ENCODE assay signal across 15 cellular contexts in genomic region chr15:92747047-92747446, GRCh38.
DNase-seq lines count a peak whose midpoint lies in the region; ATAC-seq and TF ChIP-seq lines count a peak whose summit lies in the region.
"Had no signal": no experiment of that assay in that cellular context is flagged by ENCODE, and none has a peak within 500 bp of the region (broad histone marks: within the 10 kb centered on the region; RNA-seq: fewer than 3 reads in every experiment).

No MANE protein-coding gene starts in this region.

- H2AFZ ChIP-seq in PC-3 (ENCODE audit: low read length) (no peak overlapping the region), neuronal stem cell (ENCODE audit: low read length) (no peak overlapping the region)
- H2AFZ ChIP-seq: PC-9 had no signal

- H4K8ac ChIP-seq in neuronal stem cell (ENCODE audit: low read depth, low read length) = no peak overlapping the region

- no peaks in the 10 kb centered on the region for H3K79me2 ChIP-seq in PC-3 (ENCODE audit: low read length)

- H3K4me3 ChIP-seq in breast epithelium (no peak overlapping the region), PC-3 (ENCODE audit: low read length) (no peak overlapping the region), epithelial cell of proximal tubule (ENCODE audit: low read depth, low read length) (no peak overlapping the region), Peyer's patch (no peak overlapping the region), neuronal stem cell (ENCODE audit: low read length in 2 of 2) (no peak overlapping the region)
- H3K4me3 ChIP-seq: PC-9 had no signal

- ATAC-seq in PC-3 = no peak
- ATAC-seq: T-helper 17 cell had no signal

- no peak overlapping the region for H3K14ac ChIP-seq in neuronal stem cell (ENCODE audit: low read length)

- H3K4me2 ChIP-seq in PC-3 (ENCODE audit: low read length) = no peak overlapping the region
- H3K4me2 ChIP-seq in neuronal stem cell (ENCODE audit: insufficient read depth, low read length, poor library complexity, severe bottlenecking) = no peak overlapping the region
- H3K4me2 ChIP-seq: PC-9 had no signal

- H3K27ac ChIP-seq in breast epithelium (no peak overlapping the region), PC-3 (ENCODE audit: low read length) (no peak overlapping the region), Peyer's patch (no peak overlapping the region), neuronal stem cell (replicated peaks; ENCODE audit: low read length) (no peak overlapping the region)
- H3K27ac ChIP-seq: PC-9 had no signal

- H3K9me3 Mint-ChIP-seq in MCF 10A (ENCODE audit: unreplicated experiment) = no peaks in the 10 kb centered on the region

- no CpG with 5 or more reads among the region's 3 CpGs for WGBS in neuronal stem cell (ENCODE audit: extremely low coverage in 2 of 2, insufficient read length in 2 of 2, insufficient replicate concordance in 1 of 2), 2 donors

- intact Hi-C loops in MCF 10A (cut with micrococcal nuclease) = no loop called here
- intact Hi-C loops in breast epithelium (cut with DNase I; ENCODE audit: low total_unique reads) = no loop called here
- intact Hi-C loops in PC-3 (cut with micrococcal nuclease) = no loop called here

- H3K23ac ChIP-seq in neuronal stem cell (ENCODE audit: low read depth, low read length, poor library complexity) = no peak overlapping the region

- no TSS peak for BruUV-seq in MCF 10A (replicated peaks; lab: Mats Ljungman, UMichigan)
- BruUV-seq in PC-3 (replicated peaks; lab: Mats Ljungman, UMichigan) = no TSS peak

- H3K4ac ChIP-seq in neuronal stem cell (ENCODE audit: low read length) = no peak overlapping the region

- POLR2A ChIA-PET in MCF 10A (lab: Yijun Ruan, JAX) = no interaction called here
- POLR2A ChIA-PET in PC-3 (lab: Charles Lee; ENCODE audit: unreplicated experiment) = no interaction called here

- H3K18ac ChIP-seq in neuronal stem cell (ENCODE audit: low read length) = no peak overlapping the region

- H3K4me1 ChIP-seq in breast epithelium = no peaks in the 10 kb centered on the region
- H3K4me1 ChIP-seq in PC-3 (ENCODE audit: insufficient read depth, low read length) = peaks cover 9% of the 10 kb centered on the region; the same call in 1 of the 2 replicates
- H3K4me1 ChIP-seq in Peyer's patch = no peaks in the 10 kb centered on the region
- no peaks in the 10 kb centered on the region for H3K4me1 ChIP-seq in neuronal stem cell (ENCODE audit: control insufficient read depth in 2 of 2, insufficient read depth in 1 of 2, low read depth in 1 of 2, low read length in 2 of 2)

- no peak overlapping the region for H2BK12ac ChIP-seq in neuronal stem cell (ENCODE audit: low read length)

- H3F3A ChIP-seq in PC-3 (ENCODE audit: low read length, unreplicated experiment) = no peaks in the 10 kb centered on the region

- H2BK120ac ChIP-seq in neuronal stem cell (ENCODE audit: low read depth, low read length) = no peak overlapping the region

- H3K9me3 ChIP-seq in breast epithelium (no peaks in the 10 kb centered on the region), PC-3 (ENCODE audit: low read length) (no peaks in the 10 kb centered on the region), Peyer's patch (no peaks in the 10 kb centered on the region), neuronal stem cell (replicated peaks in 1 of 2; ENCODE audit: control insufficient read depth in 2 of 2, insufficient read depth in 1 of 2, low read depth in 1 of 2, low read length in 2 of 2) (no peaks in the 10 kb centered on the region)

- H2AK5ac ChIP-seq in neuronal stem cell (ENCODE audit: low read depth, low read length) = no peak overlapping the region

- H3K27me3 Mint-ChIP-seq in MCF 10A (ENCODE audit: insufficient read depth, unreplicated experiment) = no peaks in the 10 kb centered on the region
- H3K27me3 Mint-ChIP-seq: T-helper 17 cell had no signal

- no peaks in the 10 kb centered on the region for H3K9me2 ChIP-seq in PC-3 (replicated peaks; ENCODE audit: low read length)

- no peak overlapping the region for H4K91ac ChIP-seq in neuronal stem cell (ENCODE audit: low read depth, low read length, poor library complexity)

- H3K79me1 ChIP-seq in neuronal stem cell (ENCODE audit: low read depth, low read length) = no peaks in the 10 kb centered on the region

- no peaks in the 10 kb centered on the region for H3K4me1 Mint-ChIP-seq in MCF 10A (ENCODE audit: insufficient read depth, unreplicated experiment)
- H3K4me1 Mint-ChIP-seq: T-helper 17 cell had no signal

- H2BK15ac ChIP-seq in neuronal stem cell (ENCODE audit: low read length) = no peak overlapping the region

- CTCF ChIA-PET in MCF 10A (lab: Yijun Ruan, JAX) (interaction anchor here (0.6 kb wide), 1 partner anchor 30 kb away, joined by 7 read pairs; no protein-coding TSS in a partner anchor), PC-3 (lab: Charles Lee) (no interaction called here)

- H3K27me3 ChIP-seq in breast epithelium (no peaks in the 10 kb centered on the region), PC-3 (ENCODE audit: low read length) (no peaks in the 10 kb centered on the region), Peyer's patch (no peaks in the 10 kb centered on the region), neuronal stem cell (ENCODE audit: control insufficient read depth in 3 of 3, insufficient read depth in 3 of 3, low read depth in 1 of 3, low read length in 3 of 3) (peaks cover 0 to 2% (median 0%) of the 10 kb centered on the region in 3 experiments)

- H2BK5ac ChIP-seq in neuronal stem cell (ENCODE audit: low read length) = no peak overlapping the region

- no peak overlapping the region for H3K4me3 Mint-ChIP-seq in MCF 10A (ENCODE audit: unreplicated experiment)
- H3K4me3 Mint-ChIP-seq: T-helper 17 cell had no signal

- TF ChIP-seq POLR2A in breast epithelium (IDR thresholded peaks at IDR 0.05) (no peak), Peyer's patch (IDR thresholded peaks at IDR 0.05) (no peak)

- TF ChIP-seq CTCF in MCF 10A (IDR thresholded peaks at IDR 0.05; ENCODE audit: unreplicated experiment) (no peak), breast epithelium (IDR thresholded peaks at IDR 0.05) (no peak), PC-3 (conservative IDR thresholded peaks at IDR 0.05; ENCODE audit: low read depth, low read length) (peak; percentile 14; the same call in 1 of the 2 replicates), epithelial cell of proximal tubule (conservative IDR thresholded peaks at IDR 0.05; ENCODE audit: low read depth, low read length) (peak; percentile 15), Peyer's patch (IDR thresholded peaks at IDR 0.05) (no peak)

- no peaks in the 10 kb centered on the region for H3K36me3 Mint-ChIP-seq in MCF 10A (ENCODE audit: insufficient read depth, unreplicated experiment)

- no peak overlapping the region for H3K27ac Mint-ChIP-seq in MCF 10A (ENCODE audit: low read depth, unreplicated experiment)
- H3K27ac Mint-ChIP-seq: T-helper 17 cell had no signal

- no peaks in the 10 kb centered on the region for H3K36me3 ChIP-seq in breast epithelium
- H3K36me3 ChIP-seq in PC-3 (ENCODE audit: low read depth, low read length) = no peaks in the 10 kb centered on the region
- H3K36me3 ChIP-seq in Peyer's patch = no peaks in the 10 kb centered on the region
- H3K36me3 ChIP-seq in neuronal stem cell (replicated peaks in 1 of 2; ENCODE audit: control insufficient read depth in 2 of 2, insufficient read depth in 2 of 2, low read length in 2 of 2) = no peaks in the 10 kb centered on the region

- no peaks in the 10 kb centered on the region for H4K20me1 ChIP-seq in PC-3 (ENCODE audit: low read length)

- no peak overlapping the region for H3K9ac ChIP-seq in PC-3 (ENCODE audit: low read length)
- no peak overlapping the region for H3K9ac ChIP-seq in neuronal stem cell (ENCODE audit: low read depth, low read length, poor library complexity)

- DNase-seq in MCF 10A (ENCODE audit: unreplicated experiment) = peak; percentile 4
- no peak for DNase-seq in breast epithelium (ENCODE audit: low spot score in 2 of 2)
- DNase-seq in PC-3 = no peak
- no peak for DNase-seq in epithelial cell of proximal tubule (ENCODE audit: low read depth)
- no peak for DNase-seq in Peyer's patch
- DNase-seq in NCI-H2081 (lab: John Stamatoyannopoulos, UW) = no peak
- DNase-seq in neuronal stem cell (ENCODE audit: low spot score) = no peak
- DNase-seq in NCI-H510A (lab: John Stamatoyannopoulos, UW) = no peak
- DNase-seq: 8988T, C1 segment of cervical spinal cord, NCI-H146, NCI-H345, PC-9, Right ventricle myocardium superior, T-helper 17 cell had no signal

Comparison
In these comparisons a context has a peak if more than half of its experiments do, and no peak if none do; other contexts are left out.
1. CTCF ChIP-seq: peak in PC-3 (single experiment) and epithelial cell of proximal tubule (single experiment); none in MCF 10A (single experiment), breast epithelium (0 of 3) and Peyer's patch (0 of 6).